Comparison of ENCODE assay signal across 8 cellular contexts in the genomic region with DNA sequence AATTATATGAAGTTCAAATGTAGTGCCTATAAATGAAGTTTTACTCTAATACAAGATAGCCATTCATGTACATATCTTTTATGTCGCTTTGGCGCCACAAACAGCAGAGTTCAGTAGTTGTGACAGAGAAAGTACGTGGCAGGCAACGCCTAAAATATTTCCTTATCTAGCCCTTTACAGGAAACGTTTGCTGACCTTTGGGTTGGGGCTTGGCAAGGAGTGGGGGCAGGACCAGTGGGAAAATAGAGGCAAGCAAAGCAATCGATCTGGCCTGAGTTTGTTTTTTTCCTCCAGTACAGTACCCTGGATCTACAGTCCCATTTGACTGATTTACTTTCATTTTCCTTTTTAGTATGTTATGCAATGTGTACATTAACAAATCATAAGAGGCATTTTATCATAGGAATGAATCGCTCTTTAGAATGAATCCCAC. TPM values are rescaled to one million over a fixed set of nuclear protein-coding genes. Genes with fewer than 3 reads are reported as not detected.
DNase-seq lines count a peak whose midpoint lies in the region; ATAC-seq, FAIRE-seq and TF ChIP-seq lines count a peak whose summit lies in the region.

No MANE protein-coding gene starts in this region.

- H3K4me3 ChIP-seq in BE2C (ENCODE audit: low read depth, low read length) (peak overlapping the region; percentile 54), SU-DHL-6 (ENCODE audit: insufficient read depth, low read length, poor library complexity, severe bottlenecking) (no peak overlapping the region), skeletal muscle cell (ENCODE audit: low read depth, low read length) (peak overlapping the region; percentile 15)

- no peak for TF ChIP-seq CTCF in BE2C (IDR thresholded peaks at IDR 0.05; ENCODE audit: low read depth, low read length)
- TF ChIP-seq CTCF in SU-DHL-6 (IDR thresholded peaks at IDR 0.05; ENCODE audit: insufficient read depth, low read length, poor library complexity, severe bottlenecking) = no peak

- FAIRE-seq in GM19239 (lab: Jason Lieb, UNC) = peak; percentile 84

- H3K79me2 ChIP-seq in SU-DHL-6 (ENCODE audit: insufficient read depth, low read length) = no peaks in the 10 kb centered on the region

- no peaks in the 10 kb centered on the region for H3F3A ChIP-seq in SU-DHL-6 (ENCODE audit: insufficient read depth)

- no peaks in the 10 kb centered on the region for H4K20me1 ChIP-seq in SU-DHL-6 (ENCODE audit: low read depth, low read length)

- DNase-seq in BE2C = no peak
- no peak for DNase-seq in GM19239 (ENCODE audit: insufficient read length, low spot score)
- DNase-seq in epithelial cell of prostate (ENCODE audit: low read depth, low spot score) = no peak
- no peak for DNase-seq in skeletal muscle cell (ENCODE audit: low read depth)
- no peak for DNase-seq in NCI-H774 (lab: John Stamatoyannopoulos, UW)
- DNase-seq in NCI-H1436 (lab: John Stamatoyannopoulos, UW) = no peak

- H3K4me2 ChIP-seq in SU-DHL-6 (ENCODE audit: low read depth, low read length, poor library complexity, severe bottlenecking) = peak overlapping the region; percentile 32

- H3K27ac ChIP-seq in SU-DHL-6 (ENCODE audit: low read depth, low read length) = no peak overlapping the region
- peak overlapping the region; percentile 28 for H3K27ac ChIP-seq in epithelial cell of prostate

- H3K9me2 ChIP-seq in SU-DHL-6 (replicated peaks; ENCODE audit: insufficient read depth, low read length) = no peaks in the 10 kb centered on the region

- no peak overlapping the region for H3K9ac ChIP-seq in SU-DHL-6 (ENCODE audit: low read length)

- no peaks in the 10 kb centered on the region for H3K4me1 ChIP-seq in BE2C

- no peaks in the 10 kb centered on the region for H3K36me3 ChIP-seq in BE2C
- no peaks in the 10 kb centered on the region for H3K36me3 ChIP-seq in SU-DHL-6 (ENCODE audit: low read length)

- peak; percentile 69 for ATAC-seq in HG03280 (IDR thresholded peaks at IDR 0.05; ENCODE audit: unreplicated experiment)

- H3K9me3 ChIP-seq in BE2C (no peaks in the 10 kb centered on the region), SU-DHL-6 (ENCODE audit: insufficient read depth, low read length) (no peaks in the 10 kb centered on the region)

- H2AFZ ChIP-seq in SU-DHL-6 (ENCODE audit: low read depth, low read length, severe bottlenecking) = no peak overlapping the region

- H3K27me3 ChIP-seq in BE2C (no peaks in the 10 kb centered on the region), SU-DHL-6 (ENCODE audit: low read length) (no peaks in the 10 kb centered on the region)

RNA-seq across cellular contexts. Expression of a gene that starts 13.1 kb away (rescaled TPM):
- 0.86 TPM for polyA plus RNA-seq in BE2C (2012; ENCODE audit: insufficient read depth, insufficient read length, low read depth)
